In the genomic region with DNA sequence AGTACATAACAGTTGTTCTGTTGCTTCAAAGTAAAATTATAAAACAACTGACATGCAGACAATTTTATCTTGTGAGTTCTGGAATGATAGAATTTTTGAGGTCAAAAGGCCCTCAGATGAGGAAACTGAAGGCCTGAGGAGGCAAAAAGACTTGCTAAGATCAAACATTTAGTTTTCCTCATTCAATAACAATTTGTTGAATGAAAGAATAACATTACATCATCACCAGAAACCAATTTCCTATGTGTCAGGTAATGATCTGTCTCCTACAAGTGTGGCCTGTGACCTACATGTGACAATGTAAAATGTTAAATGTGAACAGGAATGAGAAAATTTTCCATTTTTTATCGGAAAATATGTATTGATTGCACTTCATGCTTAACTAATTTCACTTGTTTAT, we compare ENCODE assay signal across 1 cellular context.
TF ChIP-seq lines count a peak whose summit lies in the region.

No MANE protein-coding gene starts in this region.

TF ChIP-seq in HCT116, 20 proteins besides CTCF, POLR2A, EP300 and RAD21 (continued from another document):
- TF ChIP-seq ELF1 (IDR thresholded peaks at IDR 0.05; ENCODE audit: borderline replicate concordance, low read depth) = no peak
- TF ChIP-seq EZH2phosphoT487 (IDR thresholded peaks at IDR 0.05; ENCODE audit: borderline replicate concordance) = no peak
- TF ChIP-seq, protein P1, sequence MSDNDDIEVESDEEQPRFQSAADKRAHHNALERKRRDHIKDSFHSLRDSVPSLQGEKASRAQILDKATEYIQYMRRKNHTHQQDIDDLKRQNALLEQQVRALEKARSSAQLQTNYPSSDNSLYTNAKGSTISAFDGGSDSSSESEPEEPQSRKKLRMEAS (IDR thresholded peaks at IDR 0.05) = no peak
- no peak for TF ChIP-seq SP1 (IDR thresholded peaks at IDR 0.05; ENCODE audit: low read depth)
- TF ChIP-seq YY1 (IDR thresholded peaks at IDR 0.05; ENCODE audit: extremely low read depth, insufficient replicate concordance, low read depth, low read length) = no peak
- no peak for TF ChIP-seq EZH2 (IDR thresholded peaks at IDR 0.05)
- TF ChIP-seq SIN3A (IDR thresholded peaks at IDR 0.05; ENCODE audit: low read depth) = no peak
- no peak for TF ChIP-seq ZNF274 (IDR thresholded peaks at IDR 0.05; ENCODE audit: low read depth, low read length)
